1 cellular context compared by ENCODE assay signal in genomic region chr3:72052841-72053409, GRCh38.
A peak's percentile ranks its signal among the peaks of the same experiment; 100 is the strongest.
TF ChIP-seq lines count a peak whose summit lies in the region.

No MANE protein-coding gene starts in this region.

TF ChIP-seq in K562, 482 proteins besides CTCF, POLR2A, EP300 and RAD21 (continued from another document and continues in another):
- TF ChIP-seq CC2D1A (IDR thresholded peaks at IDR 0.05) (no peak), RBM39 (optimal IDR thresholded peaks at IDR 0.05; ENCODE audit: low read depth, low read length) (no peak), HDAC1 (IDR thresholded peaks at IDR 0.05) (no peak), FOXM1 (IDR thresholded peaks at IDR 0.05; ENCODE audit: low read depth) (peak; percentile 28; the same call in 1 of the 2 replicates), FOXM1 (CRISPR knock-in tag; IDR thresholded peaks at IDR 0.05; ENCODE audit: low read depth) (no peak), NR0B1 (IDR thresholded peaks at IDR 0.05; ENCODE audit: partially characterized antibody) (no peak), ZNF766 (CRISPR knock-in tag; conservative IDR thresholded peaks at IDR 0.05) (peak; percentile 97), NCOR1 (IDR thresholded peaks at IDR 0.05) (peak; percentile 25; the same call in 1 of the 2 replicates), ARID1B (IDR thresholded peaks at IDR 0.05) (peak; percentile 55), SP1 (CRISPR knock-in tag; IDR thresholded peaks at IDR 0.05) (peak; percentile 69), ARID3A (IDR thresholded peaks at IDR 0.05; ENCODE audit: borderline replicate concordance, low read depth, low read length) (no peak), ETS2 (tag; IDR thresholded peaks at IDR 0.05; ENCODE audit: borderline replicate concordance, poor library complexity, severe bottlenecking) (no peak), ETV5 (CRISPR knock-in tag; IDR thresholded peaks at IDR 0.05; ENCODE audit: low read depth) (no peak), ZNF263 (CRISPR knock-in tag; IDR thresholded peaks at IDR 0.05; ENCODE audit: borderline replicate concordance) (no peak), ATF1 (CRISPR knock-in tag; IDR thresholded peaks at IDR 0.05) (peak; percentile 48; the same call in 1 of the 2 replicates), ATF1 (tag; IDR thresholded peaks at IDR 0.05) (peak; percentile 96), CLOCK (CRISPR knock-in tag; IDR thresholded peaks at IDR 0.05; ENCODE audit: borderline replicate concordance) (no peak), MLLT1 (IDR thresholded peaks at IDR 0.05) (no peak), ADNP (tag; IDR thresholded peaks at IDR 0.05) (no peak), PTTG1 (tag; IDR thresholded peaks at IDR 0.05; ENCODE audit: low read depth) (no peak), MGA (IDR thresholded peaks at IDR 0.05) (peak; percentile 38; the same call in 1 of the 2 replicates), HMGN3 (IDR thresholded peaks at IDR 0.05; ENCODE audit: borderline replicate concordance, extremely low read depth, insufficient read length, low read depth, low read length) (no peak), GABPB1 (CRISPR knock-in tag; IDR thresholded peaks at IDR 0.05) (no peak), ZNF740 (CRISPR knock-in tag; IDR thresholded peaks at IDR 0.05) (no peak), ZNF740 (tag; IDR thresholded peaks at IDR 0.05) (no peak), SIRT6 (IDR thresholded peaks at IDR 0.05; ENCODE audit: low read depth, low read length) (no peak), MTA2 (IDR thresholded peaks at IDR 0.05; ENCODE audit: low read depth) (no peak), HOMEZ (CRISPR knock-in tag; IDR thresholded peaks at IDR 0.05) (no peak), ZNF354B (CRISPR knock-in tag; IDR thresholded peaks at IDR 0.05) (no peak), MYBL2 (IDR thresholded peaks at IDR 0.05; ENCODE audit: low read depth) (no peak), MYBL2 (CRISPR knock-in tag; IDR thresholded peaks at IDR 0.05; ENCODE audit: borderline replicate concordance) (no peak), LCOR (CRISPR knock-in tag; IDR thresholded peaks at IDR 0.05) (peak; percentile 40; the same call in 1 of the 2 replicates), SRSF9 (IDR thresholded peaks at IDR 0.05; ENCODE audit: borderline replicate concordance, low read depth, low read length) (no peak), ZHX1 (conservative IDR thresholded peaks at IDR 0.05; ENCODE audit: low read length) (no peak), CXXC5 (CRISPR knock-in tag; IDR thresholded peaks at IDR 0.05) (no peak), ZKSCAN1 (IDR thresholded peaks at IDR 0.05; ENCODE audit: low read depth, low read length) (no peak)
